ENCODE assay signal across 9 cellular contexts in the genomic region with DNA sequence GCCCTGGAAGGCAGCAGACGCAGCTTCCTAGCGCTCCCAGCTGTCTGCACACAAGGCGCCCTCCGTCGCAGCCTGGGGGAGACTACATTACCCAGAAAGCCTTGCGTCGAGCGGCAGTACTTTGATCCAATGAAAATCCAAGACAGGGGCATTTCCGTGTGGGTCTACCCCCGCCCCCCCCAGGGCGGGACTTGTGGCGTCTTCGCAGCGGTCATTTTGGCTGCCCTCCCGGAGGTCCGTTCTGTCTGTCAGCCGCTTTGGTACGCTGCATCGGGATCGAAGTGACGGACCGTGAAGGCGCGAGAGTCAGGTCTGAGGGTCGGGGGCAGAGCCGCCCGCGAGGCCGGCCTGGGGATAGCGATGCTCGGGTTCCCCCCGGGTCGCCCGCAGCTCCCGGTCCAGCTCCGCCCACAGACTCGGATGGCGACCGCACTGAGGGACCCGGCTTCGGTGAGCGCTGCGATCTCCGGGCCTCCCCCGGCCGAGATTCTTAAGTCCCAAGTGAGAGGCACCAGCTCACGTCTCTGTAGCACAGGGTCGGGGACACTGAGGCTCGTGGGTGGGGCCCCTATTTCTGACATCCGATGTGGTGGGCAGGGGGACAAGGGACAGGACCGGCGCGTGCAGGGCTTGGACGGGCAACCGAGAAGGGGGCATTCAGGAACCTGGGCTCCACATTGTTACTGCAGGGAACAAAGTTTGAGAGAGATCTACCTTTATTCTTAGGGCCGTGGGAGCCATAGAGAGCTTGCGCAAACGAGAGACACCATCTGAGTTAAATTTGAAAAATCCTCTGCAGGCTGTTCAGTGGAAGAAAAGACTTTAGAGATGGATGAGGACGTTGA. TPM values are rescaled to one million over a fixed set of nuclear protein-coding genes. Genes with fewer than 3 reads are reported as not detected.
A peak's percentile ranks its signal among the peaks of the same experiment; 100 is the strongest.
DNase-seq lines count a peak whose midpoint lies in the region; ATAC-seq, FAIRE-seq and TF ChIP-seq lines count a peak whose summit lies in the region.
"Had no signal": no experiment of that assay in that cellular context is flagged by ENCODE, and none has a peak within 500 bp of the region (broad histone marks: within the 10 kb centered on the region; RNA-seq: fewer than 3 reads in every experiment).

Gene ZNF211, plus strand, starts transcription at position 182 of the 845 bp plus-strand sequence. Its CDS starts 179 bp downstream, at position 361.

- peaks cover 9 to 16% of the 10 kb centered on the region in 2 donors for H3K36me3 ChIP-seq in kidney (ENCODE audit: control insufficient read depth in 1 of 2, insufficient read depth in 2 of 2, low read length in 2 of 2)

- intact Hi-C loops in kidney (cut with DNase I): no loop called here

- H3K4me1 ChIP-seq in kidney (ENCODE audit: control insufficient read depth in 1 of 2, insufficient read depth in 1 of 2, low read depth in 1 of 2, low read length in 2 of 2): peaks cover 7 to 8% of the 10 kb centered on the region in 2 donors

- DNase-seq in AG10803 (ENCODE audit: low read depth) (peak; percentile 91), NCI-H446 (lab: John Stamatoyannopoulos, UW) (peak; percentile 64 to 88), cerebellum (ENCODE audit: low spot score) (peak; percentile 97), kidney (peak; percentile 97)
- DNase-seq in activated CD4-positive, CD25-positive, alpha-beta regulatory T cell treated with anti-CD3 and anti-CD28 coated beads, Interleukin-2, amount 50 U/mL, for 72 hours: peak; percentile 89
- peak; percentile 70 to 77 for DNase-seq in stimulated activated CD4-positive, alpha-beta T cell treated with anti-CD3 and anti-CD28 coated beads, Interleukin-15, amount 100 ng/mL, for 1 hour (ENCODE audit: low read depth in 1 of 2, low spot score in 1 of 2)

- H3K9me3 ChIP-seq in kidney (ENCODE audit: control insufficient read depth in 1 of 2, low read length in 2 of 2): peaks cover 7 to 24% of the 10 kb centered on the region in 2 donors

- H3K9ac ChIP-seq in kidney (ENCODE audit: low read length in 2 of 2): peak within 1 kb of the TSS; percentile 77 to 84

- H3K27ac ChIP-seq in kidney (ENCODE audit: low read depth in 2 of 2, low read length in 2 of 2): peak within 1 kb of the TSS; percentile 10 to 81

- H3K4me3 ChIP-seq in AG10803 (ENCODE audit: low read length): peak within 1 kb of the TSS; percentile 84
- peak within 1 kb of the TSS; percentile 89 to 95 for H3K4me3 ChIP-seq in kidney (ENCODE audit: low read length in 2 of 2)

- FAIRE-seq in kidney (lab: Jason Lieb, UNC): peak; percentile 59
- FAIRE-seq: colon had no signal

- TF ChIP-seq CTCF in AG10803 (conservative IDR thresholded peaks at IDR 0.05; ENCODE audit: low read length) (no peak), kidney (IDR thresholded peaks at IDR 0.05; ENCODE audit: borderline replicate concordance, extremely low read depth, insufficient read depth) (no peak)

- ATAC-seq in GM19023 (IDR thresholded peaks at IDR 0.05; ENCODE audit: unreplicated experiment) (peak; percentile 94), HG03196 (IDR thresholded peaks at IDR 0.05; ENCODE audit: unreplicated experiment) (peak; percentile 97)

RNA-seq across cellular contexts. Expression of gene ZNF211, which starts in this region (rescaled TPM):
- total RNA-seq in cerebellum (31.7 TPM), kidney (19.6 TPM)
- polyA plus RNA-seq in kidney (ENCODE audit: insufficient read depth, low read depth, low replicate concordance): 9.1 TPM

Comparison
In these comparisons a context has a peak if more than half of its experiments do, and no peak if none do; other contexts are left out.
1. Peak in every context shown above with its lines: DNase-seq, ATAC-seq, H3K4me3 ChIP-seq and H3K27ac ChIP-seq.